Comparison of ENCODE assay signal across 16 cellular contexts in genomic region chr12:2339022-2339431, GRCh38.
A peak's percentile ranks its signal among the peaks of the same experiment; 100 is the strongest.
DNase-seq lines count a peak whose midpoint lies in the region; ATAC-seq and TF ChIP-seq lines count a peak whose summit lies in the region.
"Had no signal": no experiment of that assay in that cellular context is flagged by ENCODE, and none has a peak within 500 bp of the region (broad histone marks: within the 10 kb centered on the region; RNA-seq: fewer than 3 reads in every experiment).

No MANE protein-coding gene starts in this region.

- no peaks in the 10 kb centered on the region for H3K36me3 Mint-ChIP-seq in activated CD4-positive, alpha-beta memory T cell treated with anti-CD3 and anti-CD28 coated beads for 36 hours
- H3K36me3 Mint-ChIP-seq: activated naive CD4-positive, alpha-beta T cell treated with anti-CD3 and anti-CD28 coated beads, Interleukin-2, amount 10 ng/mL, durations not matched to agents 7 days and 5 days; immature natural killer cell had no signal

- peak overlapping the region in 1 of 2 experiments; percentile 20; a peak in 1 of 4 replicates for H4K8ac ChIP-seq in IMR-90 (ENCODE audit: low read depth in 2 of 2, low read length in 2 of 2)

- H3K18ac ChIP-seq in IMR-90 (ENCODE audit: low read depth, low read length): peak overlapping the region; percentile 37; the same call in 1 of the 2 replicates

- no peak overlapping the region for H4K5ac ChIP-seq in IMR-90 (ENCODE audit: low read depth, low read length)

- H3K27ac ChIP-seq in AG04450 (ENCODE audit: low read depth, low read length) (no peak overlapping the region), IMR-90 (ENCODE audit: insufficient read depth, low read length) (0 out of 2 replicates have a peak overlapping the region, but pooled peaks have one; percentile 31), brain microvascular endothelial cell (peak overlapping the region; percentile 13)
- H3K27ac ChIP-seq: BLaER1 treated with 17β-estradiol and CSF1 and Interleukin-3, amounts not matched to agents 10 nM and 100 nM had no signal

- no peak for TF ChIP-seq RAD21 in IMR-90 (IDR thresholded peaks at IDR 0.05; ENCODE audit: low read length)

- peaks cover 2 to 55% of the 10 kb centered on the region in 2 experiments for H3K79me1 ChIP-seq in IMR-90 (ENCODE audit: low read depth in 1 of 2, low read length in 2 of 2)

- DNase-seq in AG04450 (ENCODE audit: low read depth, low spot score) (peak; percentile 65), IMR-90 (peak; percentile 96), brain microvascular endothelial cell (peak; percentile 82), lung microvascular endothelial cell (ENCODE audit: low read depth in 2 of 2) (peak; percentile 14 to 74), CD1c-positive myeloid dendritic cell (ENCODE audit: extremely low spot score) (no peak), C1 segment of cervical spinal cord (lab: John Stamatoyannopoulos, UW) (no peak)
- no peak for DNase-seq in activated CD4-positive, alpha-beta memory T cell treated with anti-CD3 and anti-CD28 coated beads for 36 hours
- DNase-seq: activated CD4-positive, alpha-beta T cell treated with anti-CD3 and anti-CD28 coated beads for 48 hours; activated naive CD4-positive, alpha-beta T cell treated with anti-CD3 and anti-CD28 coated beads, Interleukin-2, amount 10 ng/mL, durations not matched to agents 7 days and 5 days; effector memory CD8-positive, alpha-beta T cell; H7; immature natural killer cell; nucleus accumbens; substantia nigra had no signal

- H3K4ac ChIP-seq in IMR-90 (ENCODE audit: low read depth, low read length): peak overlapping the region; percentile 59; the same call in 1 of the 2 replicates

- TF ChIP-seq POLR2A in IMR-90 (IDR thresholded peaks at IDR 0.05; ENCODE audit: low read depth, low read length): no peak

- no peak overlapping the region for H3K4me3 ChIP-seq in AG04450 (ENCODE audit: low read depth, low read length)
- no peak overlapping the region for H3K4me3 ChIP-seq in IMR-90 (ENCODE audit: insufficient read depth, low read depth, low read length)
- H3K4me3 ChIP-seq in brain microvascular endothelial cell (ENCODE audit: low read depth, low read length): no peak overlapping the region
- H3K4me3 ChIP-seq: BLaER1 treated with 17β-estradiol and CSF1 and Interleukin-3, amounts not matched to agents 10 nM and 100 nM had no signal

- H3K9me3 ChIP-seq in AG04450 (ENCODE audit: control insufficient read depth, insufficient read depth, low read length) (no peaks in the 10 kb centered on the region), IMR-90 (ENCODE audit: control insufficient read depth, insufficient read depth, low read length) (no peaks in the 10 kb centered on the region)

- no peaks in the 10 kb centered on the region for H3K36me3 ChIP-seq in IMR-90 (ENCODE audit: control insufficient read depth, insufficient read depth, low read length)
- H3K36me3 ChIP-seq in brain microvascular endothelial cell (replicated peaks): no peaks in the 10 kb centered on the region
- H3K36me3 ChIP-seq: BLaER1 treated with 17β-estradiol and CSF1 and Interleukin-3, amounts not matched to agents 10 nM and 100 nM had no signal

- intact Hi-C loops in IMR-90 (cut with micrococcal nuclease): no loop called here
- intact Hi-C loops in activated CD4-positive, alpha-beta memory T cell treated with anti-CD3 and anti-CD28 coated beads for 36 hours (cut with micrococcal nuclease): no loop called here

- in situ Hi-C loops in IMR-90 (cut with MboI; ENCODE audit: low sequenced_read_pairs) (no loop called here), brain microvascular endothelial cell (cut with HindIII; ENCODE audit: low pct_ligation_motif_present, low sequenced_read_pairs) (no loop called here)

- H3K9me3 Mint-ChIP-seq in activated CD4-positive, alpha-beta memory T cell treated with anti-CD3 and anti-CD28 coated beads for 36 hours: no peaks in the 10 kb centered on the region
- H3K9me3 Mint-ChIP-seq: activated naive CD4-positive, alpha-beta T cell treated with anti-CD3 and anti-CD28 coated beads, Interleukin-2, amount 10 ng/mL, durations not matched to agents 7 days and 5 days; effector memory CD8-positive, alpha-beta T cell; immature natural killer cell had no signal

- dilution Hi-C loops in IMR-90 (cut with HindIII; ENCODE audit: low sequenced_read_pairs, unreplicated experiment): no loop called here

- CTCF ChIA-PET in AG04450 (lab: Charles Lee) (no interaction called here), IMR-90 (lab: Yijun Ruan, JAX) (no interaction called here)
- CTCF ChIA-PET in activated CD4-positive, alpha-beta memory T cell treated with anti-CD3 and anti-CD28 coated beads for 36 hours (lab: Charles Lee): no interaction called here

- H3K4me3 Mint-ChIP-seq in activated CD4-positive, alpha-beta memory T cell treated with anti-CD3 and anti-CD28 coated beads for 36 hours: no peak overlapping the region
- H3K4me3 Mint-ChIP-seq: activated naive CD4-positive, alpha-beta T cell treated with anti-CD3 and anti-CD28 coated beads, Interleukin-2, amount 10 ng/mL, durations not matched to agents 7 days and 5 days; effector memory CD8-positive, alpha-beta T cell; immature natural killer cell had no signal

- peaks cover 46% of the 10 kb centered on the region for H3K4me1 ChIP-seq in IMR-90 (ENCODE audit: control insufficient read depth, insufficient read depth, low read length)

- H3K9ac ChIP-seq in IMR-90 (ENCODE audit: low read depth, low read length): no peak overlapping the region
- H3K9ac ChIP-seq: BLaER1 treated with 17β-estradiol and CSF1 and Interleukin-3, amounts not matched to agents 10 nM and 100 nM had no signal

- peak overlapping the region; percentile 66 for H2BK120ac ChIP-seq in IMR-90 (ENCODE audit: low read depth, low read length)

- H4K20me1 ChIP-seq in IMR-90 (ENCODE audit: insufficient read depth, low read length): no peaks in the 10 kb centered on the region
- H4K20me1 ChIP-seq: BLaER1 treated with 17β-estradiol and CSF1 and Interleukin-3, amounts not matched to agents 10 nM and 100 nM had no signal

- peak overlapping the region; percentile 65; the same call in 1 of the 2 replicates for H2BK20ac ChIP-seq in IMR-90 (ENCODE audit: low read depth, low read length)

- H3K56ac ChIP-seq in IMR-90 (ENCODE audit: extremely low read depth, insufficient read depth, low read length): no peak overlapping the region

- WGBS in IMR-90 (ENCODE audit: extremely low coverage in 2 of 2, insufficient read length in 1 of 2), 2 experiments: no CpG with 5 or more reads among the region's 5 CpGs

- peak overlapping the region; percentile 23; the same call in 1 of the 2 replicates for H3K14ac ChIP-seq in IMR-90 (replicated peaks; ENCODE audit: low read depth, low read length)

- POLR2A ChIA-PET in AG04450 (lab: Yijun Ruan, JAX): interaction anchor here (1.0 kb wide), 1 partner anchor 74 kb away, joined by 4 read pairs; no protein-coding TSS in a partner anchor
- POLR2A ChIA-PET in IMR-90 (lab: Charles Lee; ENCODE audit: unreplicated experiment): no interaction called here
- POLR2A ChIA-PET in activated CD4-positive, alpha-beta memory T cell treated with anti-CD3 and anti-CD28 coated beads for 36 hours (lab: Charles Lee): no interaction called here

- peak overlapping the region; percentile 49; the same call in 1 of the 2 replicates for H3K4me2 ChIP-seq in IMR-90 (ENCODE audit: low read depth, low read length)

- H3K27me3 ChIP-seq in AG04450 (ENCODE audit: control insufficient read depth, insufficient read depth, low read length): no peaks in the 10 kb centered on the region
- H3K27me3 ChIP-seq in IMR-90 (ENCODE audit: control insufficient read depth, insufficient read depth, low read length): no peaks in the 10 kb centered on the region
- H3K27me3 ChIP-seq in brain microvascular endothelial cell (replicated peaks): no peaks in the 10 kb centered on the region
- H3K27me3 ChIP-seq: BLaER1 treated with 17β-estradiol and CSF1 and Interleukin-3, amounts not matched to agents 10 nM and 100 nM had no signal

- H2AFZ ChIP-seq in IMR-90 (replicated peaks; ENCODE audit: low read length, poor library complexity): no peak overlapping the region

- H3K27me3 Mint-ChIP-seq in activated CD4-positive, alpha-beta memory T cell treated with anti-CD3 and anti-CD28 coated beads for 36 hours: peaks cover 12% of the 10 kb centered on the region

- H4K91ac ChIP-seq in IMR-90 (ENCODE audit: insufficient read depth, low read depth, low read length): 0 out of 2 replicates have a peak overlapping the region, but pooled peaks have one; percentile 35

- H2BK15ac ChIP-seq in IMR-90 (ENCODE audit: low read depth, low read length): peak overlapping the region; percentile 10; the same call in 2 of the 3 replicates

- H2BK5ac ChIP-seq in IMR-90 (ENCODE audit: low read depth, low read length, poor library complexity, severe bottlenecking): peak overlapping the region; percentile 84

- no TSS peak for BruUV-seq in IMR-90 (replicated peaks; lab: Mats Ljungman, UMichigan)

- no peaks in the 10 kb centered on the region for H3K4me1 Mint-ChIP-seq in activated CD4-positive, alpha-beta memory T cell treated with anti-CD3 and anti-CD28 coated beads for 36 hours (ENCODE audit: low read depth)
- H3K4me1 Mint-ChIP-seq: activated naive CD4-positive, alpha-beta T cell treated with anti-CD3 and anti-CD28 coated beads, Interleukin-2, amount 10 ng/mL, durations not matched to agents 7 days and 5 days; immature natural killer cell had no signal

- TF ChIP-seq CTCF in AG04450 (IDR thresholded peaks at IDR 0.05; ENCODE audit: low read depth, low read length) (no peak), IMR-90 (conservative IDR thresholded peaks at IDR 0.05; ENCODE audit: low read depth, low read length) (no peak), brain microvascular endothelial cell (IDR thresholded peaks at IDR 0.05; ENCODE audit: low read depth, low read length, missing control alignments) (no peak)

- no peak overlapping the region for H3K27ac Mint-ChIP-seq in activated CD4-positive, alpha-beta memory T cell treated with anti-CD3 and anti-CD28 coated beads for 36 hours
- H3K27ac Mint-ChIP-seq: activated naive CD4-positive, alpha-beta T cell treated with anti-CD3 and anti-CD28 coated beads, Interleukin-2, amount 10 ng/mL, durations not matched to agents 7 days and 5 days; effector memory CD8-positive, alpha-beta T cell; immature natural killer cell had no signal

- ATAC-seq in IMR-90 (ENCODE audit: low read depth) (peak; percentile 68), HG03025 (IDR thresholded peaks at IDR 0.05; ENCODE audit: low FRiP score, unreplicated experiment) (no peak)
- ATAC-seq: effector memory CD8-positive, alpha-beta T cell had no signal

- peak overlapping the region; percentile 68; the same call in 1 of the 2 replicates for H2AK5ac ChIP-seq in IMR-90 (ENCODE audit: low read depth, low read length)

- H2AK9ac ChIP-seq in IMR-90 (replicated peaks; ENCODE audit: low read depth, low read length, poor library complexity): no peak overlapping the region

- H3K9me1 ChIP-seq in IMR-90 (ENCODE audit: insufficient read depth, low read length): peaks cover 48% of the 10 kb centered on the region

- no peak overlapping the region for H3K23ac ChIP-seq in IMR-90 (ENCODE audit: low read depth, low read length)

TF ChIP-seq in IMR-90, 13 proteins besides CTCF, POLR2A, EP300 and RAD21 (continues in another document):
- TF ChIP-seq FOS (IDR thresholded peaks at IDR 0.05; ENCODE audit: low read depth, low read length): peak; percentile 83
- no peak for TF ChIP-seq MAZ (IDR thresholded peaks at IDR 0.05; ENCODE audit: borderline replicate concordance, low read depth, low read length)
- TF ChIP-seq SMC3 (IDR thresholded peaks at IDR 0.05; ENCODE audit: low read depth, low read length): no peak
- no peak for TF ChIP-seq RFX5 (IDR thresholded peaks at IDR 0.05; ENCODE audit: low read depth, low read length)

Comparison
In these comparisons a context has a peak if more than half of its experiments do, and no peak if none do; other contexts are left out.
1. DNase-seq: peak in AG04450 (single experiment), IMR-90 (single experiment), brain microvascular endothelial cell (single experiment) and lung microvascular endothelial cell (2 of 2); none in activated CD4-positive, alpha-beta memory T cell treated with anti-CD3 and anti-CD28 coated beads for 36 hours (single experiment), CD1c-positive myeloid dendritic cell (single experiment) and C1 segment of cervical spinal cord (0 of 14).